In genomic region chr1:159207774-159208459, GRCh38 we compare ENCODE assay signal across 1 cellular context.
TF ChIP-seq lines count a peak whose summit lies in the region.

No MANE protein-coding gene starts in this region.

TF ChIP-seq in A549, 52 proteins besides CTCF, POLR2A, EP300 and RAD21 (continued from another document):
- TF ChIP-seq ATOH8 (CRISPR knock-in tag; IDR thresholded peaks at IDR 0.05; ENCODE audit: low read depth) (no peak), KDM1A (IDR thresholded peaks at IDR 0.05; ENCODE audit: low read depth) (no peak)
TF ChIP-seq in A549: peak in this region for 1.
